Comparison of ENCODE assay signal across 29 cellular contexts in genomic region chr9:70192707-70193106, GRCh38.
"Had no signal": no experiment of that assay in that cellular context is flagged by ENCODE, and none has a peak within 500 bp of the region (broad histone marks: within the 10 kb centered on the region; RNA-seq: fewer than 3 reads in every experiment).

No MANE protein-coding gene starts in this region.

- H3K27ac ChIP-seq: adrenal gland, body of pancreas, coronary artery, dorsolateral prefrontal cortex, neural progenitor cell, parathyroid adenoma, psoas muscle, VCaP had no signal

- H3K4me1 ChIP-seq: adrenal gland, body of pancreas, neural progenitor cell, parathyroid adenoma, psoas muscle had no signal

- H3K36me3 ChIP-seq: adrenal gland, neural progenitor cell had no signal

- ATAC-seq: activated T-cell treated with anti-CD3 and anti-CD28 coated beads, Interleukin-2, amount 50 U/mL, for 72 hours; body of pancreas; left colon; naive thymus-derived CD8-positive, alpha-beta T cell; psoas muscle; stimulated activated memory B cell treated with anti-CD40 and anti-IgM and Interleukin-4, amounts not matched to agents 10 μg/mL and 1 μg/mL and 100 μg/mL, for 72 hours; stimulated activated naive CD8-positive, alpha-beta T cell treated with anti-CD3 and anti-CD28 coated beads, Interleukin-15, amount 100 ng/mL, for 72 hours had no signal

- H3K4me3 ChIP-seq: adrenal gland, body of pancreas, coronary artery, dorsolateral prefrontal cortex, neural progenitor cell, psoas muscle, smooth muscle cell had no signal

- H3K27me3 ChIP-seq: adrenal gland, body of pancreas, dorsolateral prefrontal cortex, neural progenitor cell had no signal

- DNase-seq: activated CD4-positive, alpha-beta T cell treated with anti-CD3 and anti-CD28 coated beads for 4 hours; activated CD4-positive, alpha-beta T cell treated with anti-CD3 and anti-CD28 coated beads, Interleukin-2, amount 50 U/mL, for 4 hours; activated effector memory CD4-positive, alpha-beta T cell treated with Interleukin-2 at 50 U/mL for 16 hours; activated naive CD4-positive, alpha-beta T cell treated with Interleukin-2 at 50 U/mL for 16 hours; activated T-cell treated with anti-CD3 and anti-CD28 coated beads for 4 hours; activated T-cell treated with anti-CD3 and anti-CD28 coated beads, Interleukin-2, amount 50 U/mL, for 72 hours; adrenal gland; aorta; body of pancreas; dorsolateral prefrontal cortex; effector memory CD4-positive, alpha-beta T cell; foreskin melanocyte; kidney; left colon; naive thymus-derived CD8-positive, alpha-beta T cell; occipital lobe; psoas muscle; stimulated activated CD4-positive, alpha-beta T cell treated with anti-CD3 and anti-CD28 coated beads, Interleukin-1b, Interleukin-23, amount 100 ng/mL, for 48 hours; stimulated activated CD4-positive, alpha-beta T cell treated with anti-CD3 and anti-CD28 coated beads, Interleukin-4, amount 100 ng/mL, for 4 hours; stimulated activated CD8-positive, alpha-beta memory T cell treated with anti-CD3 and anti-CD28 coated beads, Interleukin-4, amount 100 ng/mL, for 48 hours; stimulated activated naive CD8-positive, alpha-beta T cell treated with anti-CD3 and anti-CD28 coated beads, Interleukin-15, amount 100 ng/mL, for 72 hours; substantia nigra had no signal

- FAIRE-seq: kidney, TTC549 had no signal

- H3K9me3 ChIP-seq: adrenal gland, body of pancreas, psoas muscle had no signal
